11 cellular contexts compared by ENCODE assay signal in the genomic region with DNA sequence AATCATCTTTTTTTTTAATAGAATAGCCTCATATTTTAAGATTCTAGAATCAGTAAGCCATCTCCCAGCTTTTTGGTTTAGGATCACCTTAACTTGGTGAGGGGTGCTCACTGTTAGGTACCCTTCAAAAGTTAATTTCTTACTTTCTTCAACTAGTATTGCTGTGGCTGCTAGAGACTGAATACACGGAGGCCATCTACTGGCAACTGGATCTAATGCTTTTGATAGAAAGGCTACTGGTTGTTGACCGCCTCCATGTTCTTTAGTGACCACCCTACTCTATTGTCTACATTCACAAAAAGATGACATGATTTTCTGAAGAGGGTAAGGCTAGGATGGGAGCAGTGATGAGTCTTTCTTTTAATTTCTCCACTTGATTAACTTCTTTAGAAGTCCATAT. TPM values are rescaled to one million over a fixed set of nuclear protein-coding genes. Genes with fewer than 3 reads are reported as not detected.
DNase-seq lines count a peak whose midpoint lies in the region; TF ChIP-seq lines count a peak whose summit lies in the region.
"Had no signal": no experiment of that assay in that cellular context is flagged by ENCODE, and none has a peak within 500 bp of the region (broad histone marks: within the 10 kb centered on the region; RNA-seq: fewer than 3 reads in every experiment).

No MANE protein-coding gene starts in this region.

- H3K4me1 ChIP-seq in breast epithelium, result no peaks in the 10 kb centered on the region

- no peak for TF ChIP-seq POLR2A in breast epithelium (IDR thresholded peaks at IDR 0.05)

- intact Hi-C loops in breast epithelium (cut with DNase I; ENCODE audit: low total_unique reads), result no loop called here

- H3K4me3 ChIP-seq in breast epithelium, result no peak overlapping the region

- no peak overlapping the region for H3K27ac ChIP-seq in breast epithelium

- H3K27me3 ChIP-seq in breast epithelium, result no peaks in the 10 kb centered on the region

- no peaks in the 10 kb centered on the region for H3K9me3 ChIP-seq in breast epithelium

- no peaks in the 10 kb centered on the region for H3K36me3 ChIP-seq in breast epithelium

- TF ChIP-seq CTCF in breast epithelium (IDR thresholded peaks at IDR 0.05), result peak in 2 of 3 donors; percentile 12 to 23

- DNase-seq in NCI-H2227 treated with DMSO at 0.1 percent for 48 hours (lab: John Stamatoyannopoulos, UW) (peak; percentile 4), NCI-H2227 (lab: John Stamatoyannopoulos, UW; ENCODE audit: unreplicated experiment) (no peak), Kasumi-1 (lab: John Stamatoyannopoulos, UW) (peak; percentile 25 to 40), breast epithelium (ENCODE audit: low spot score in 2 of 2) (no peak), pons (ENCODE audit: low spot score) (peak; percentile 1), NCI-H1048 (lab: John Stamatoyannopoulos, UW) (no peak), DMS153 treated with DMSO at 0.1 percent for 48 hours (lab: John Stamatoyannopoulos, UW; ENCODE audit: unreplicated experiment) (no peak)
- no peak for DNase-seq in activated CD4-positive, alpha-beta T cell treated with anti-CD3 and anti-CD28 coated beads for 1 hour
- DNase-seq: activated T-cell treated with anti-CD3 and anti-CD28 coated beads, Interleukin-2, amount 50 U/mL, for 4 hours; NCI-H446 treated with DMSO at 0.1 percent for 48 hours had no signal

RNA-seq across cellular contexts. Expression of a gene that starts 16.7 kb away (rescaled TPM):
- 10 to 100 TPM in 2 of 3 donors, under 1 TPM in 1; 0.32 to 62.3 (median 44.1) TPM for total RNA-seq in breast epithelium
- total RNA-seq: activated T-cell treated with anti-CD3 and anti-CD28 coated beads, Interleukin-2, amount 50 U/mL, for 4 hours; T-helper 2 cell treated with Interferon-gamma antibody and Interleukin-4, amounts not matched to agents 100 ng/mL and 5 ng/mL, for 36 hours had no signal

RNA-seq across cellular contexts. Expression of a gene that starts 40.6 kb away (rescaled TPM):
- total RNA-seq in breast epithelium, result under 1 TPM in 2 of 3 donors, not detected in 1; 0.66 to 0.73 TPM

RNA-seq across cellular contexts. Expression of a gene that starts 51.6 kb away (rescaled TPM):
- not detected for total RNA-seq in breast epithelium
- total RNA-seq: activated T-cell treated with anti-CD3 and anti-CD28 coated beads, Interleukin-2, amount 50 U/mL, for 4 hours; T-helper 2 cell treated with Interferon-gamma antibody and Interleukin-4, amounts not matched to agents 100 ng/mL and 5 ng/mL, for 36 hours had no signal

Comparison
In these comparisons a context has a peak if more than half of its experiments do, and no peak if none do; other contexts are left out.
1. DNase-seq: peak in NCI-H2227 treated with DMSO at 0.1 percent for 48 hours (single experiment), Kasumi-1 (2 of 2) and pons (single experiment); none in NCI-H2227 (single experiment), breast epithelium (0 of 2), NCI-H1048 (single experiment), activated CD4-positive, alpha-beta T cell treated with anti-CD3 and anti-CD28 coated beads for 1 hour (single experiment) and DMS153 treated with DMSO at 0.1 percent for 48 hours (single experiment).